Comparison of ENCODE assay signal across 1 cellular context in genomic region chr1:156282479-156283222, GRCh38.
TF ChIP-seq lines count a peak whose summit lies in the region.

Gene SMG5 (minus strand): TSS chr1:156282825. CDS start chr1:156282680, 145 bp downstream.

TF ChIP-seq in GM12878, 131 proteins besides CTCF, POLR2A, EP300 and RAD21 (continued from another document):
- TF ChIP-seq BCLAF1 (IDR thresholded peaks at IDR 0.05), result no peak
